Comparison of ENCODE assay signal across 1 cellular context in the genomic region with DNA sequence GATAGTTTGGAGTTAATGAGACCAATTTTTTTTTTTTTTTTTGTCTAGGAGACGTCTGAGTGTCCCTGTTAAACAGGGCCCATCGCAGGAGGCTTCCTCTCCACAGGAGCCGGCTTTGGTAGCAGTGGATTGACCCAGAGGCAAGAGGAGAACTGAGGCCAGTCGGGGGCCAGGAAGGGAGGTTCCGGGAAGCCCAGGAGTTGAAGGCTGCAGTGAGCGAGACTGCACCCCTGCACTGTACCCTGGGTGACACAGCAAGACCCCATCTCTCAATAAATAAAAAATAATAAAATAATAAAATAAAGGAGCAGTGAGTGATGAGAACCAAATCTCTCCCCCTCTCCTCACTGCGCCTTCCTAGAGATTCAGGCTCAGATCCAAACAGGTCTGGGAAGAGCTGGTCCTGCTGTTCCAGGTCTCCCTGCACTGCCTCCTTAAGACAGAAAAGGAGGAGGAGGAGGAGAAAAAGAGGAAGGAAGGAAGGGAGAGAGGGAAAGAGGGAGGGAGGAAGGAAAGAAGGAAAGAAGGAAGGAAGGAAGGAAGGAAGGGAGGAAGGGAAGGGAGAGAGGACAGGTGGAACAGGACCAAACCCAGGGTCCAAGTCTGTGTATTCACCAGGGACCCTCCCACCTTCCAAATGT.
TF ChIP-seq lines count a peak whose summit lies in the region.

No MANE protein-coding gene starts in this region.

TF ChIP-seq in HEK293, 187 proteins besides CTCF, POLR2A, EP300 and RAD21 (continued from another document):
- TF ChIP-seq, protein P1, sequence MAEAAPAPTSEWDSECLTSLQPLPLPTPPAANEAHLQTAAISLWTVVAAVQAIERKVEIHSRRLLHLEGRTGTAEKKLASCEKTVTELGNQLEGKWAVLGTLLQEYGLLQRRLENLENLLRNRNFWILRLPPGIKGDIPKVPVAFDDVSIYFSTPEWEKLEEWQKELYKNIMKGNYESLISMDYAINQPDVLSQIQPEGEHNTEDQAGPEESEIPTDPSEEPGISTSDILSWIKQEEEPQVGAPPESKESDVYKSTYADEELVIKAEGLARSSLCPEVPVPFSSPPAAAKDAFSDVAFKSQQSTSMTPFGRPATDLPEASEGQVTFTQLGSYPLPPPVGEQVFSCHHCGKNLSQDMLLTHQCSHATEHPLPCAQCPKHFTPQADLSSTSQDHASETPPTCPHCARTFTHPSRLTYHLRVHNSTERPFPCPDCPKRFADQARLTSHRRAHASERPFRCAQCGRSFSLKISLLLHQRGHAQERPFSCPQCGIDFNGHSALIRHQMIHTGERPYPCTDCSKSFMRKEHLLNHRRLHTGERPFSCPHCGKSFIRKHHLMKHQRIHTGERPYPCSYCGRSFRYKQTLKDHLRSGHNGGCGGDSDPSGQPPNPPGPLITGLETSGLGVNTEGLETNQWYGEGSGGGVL (tag by site-specific recombination; IDR thresholded peaks at IDR 0.05): peak; percentile 44; the same call in 1 of the 2 replicates
- TF ChIP-seq ZNF274 (IDR thresholded peaks at IDR 0.05; ENCODE audit: low read length): no peak
- TF ChIP-seq ZNF274 (tag by site-specific recombination; IDR thresholded peaks at IDR 0.05; ENCODE audit: borderline replicate concordance): no peak
- TF ChIP-seq, protein P2, sequence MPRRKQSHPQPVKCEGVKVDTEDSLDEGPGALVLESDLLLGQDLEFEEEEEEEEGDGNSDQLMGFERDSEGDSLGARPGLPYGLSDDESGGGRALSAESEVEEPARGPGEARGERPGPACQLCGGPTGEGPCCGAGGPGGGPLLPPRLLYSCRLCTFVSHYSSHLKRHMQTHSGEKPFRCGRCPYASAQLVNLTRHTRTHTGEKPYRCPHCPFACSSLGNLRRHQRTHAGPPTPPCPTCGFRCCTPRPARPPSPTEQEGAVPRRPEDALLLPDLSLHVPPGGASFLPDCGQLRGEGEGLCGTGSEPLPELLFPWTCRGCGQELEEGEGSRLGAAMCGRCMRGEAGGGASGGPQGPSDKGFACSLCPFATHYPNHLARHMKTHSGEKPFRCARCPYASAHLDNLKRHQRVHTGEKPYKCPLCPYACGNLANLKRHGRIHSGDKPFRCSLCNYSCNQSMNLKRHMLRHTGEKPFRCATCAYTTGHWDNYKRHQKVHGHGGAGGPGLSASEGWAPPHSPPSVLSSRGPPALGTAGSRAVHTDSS (tag by site-specific recombination; IDR thresholded peaks at IDR 0.05): peak; percentile 46
- TF ChIP-seq ZNF366 (tag by site-specific recombination; conservative IDR thresholded peaks at IDR 0.05): peak; percentile 100
- TF ChIP-seq, protein P3, sequence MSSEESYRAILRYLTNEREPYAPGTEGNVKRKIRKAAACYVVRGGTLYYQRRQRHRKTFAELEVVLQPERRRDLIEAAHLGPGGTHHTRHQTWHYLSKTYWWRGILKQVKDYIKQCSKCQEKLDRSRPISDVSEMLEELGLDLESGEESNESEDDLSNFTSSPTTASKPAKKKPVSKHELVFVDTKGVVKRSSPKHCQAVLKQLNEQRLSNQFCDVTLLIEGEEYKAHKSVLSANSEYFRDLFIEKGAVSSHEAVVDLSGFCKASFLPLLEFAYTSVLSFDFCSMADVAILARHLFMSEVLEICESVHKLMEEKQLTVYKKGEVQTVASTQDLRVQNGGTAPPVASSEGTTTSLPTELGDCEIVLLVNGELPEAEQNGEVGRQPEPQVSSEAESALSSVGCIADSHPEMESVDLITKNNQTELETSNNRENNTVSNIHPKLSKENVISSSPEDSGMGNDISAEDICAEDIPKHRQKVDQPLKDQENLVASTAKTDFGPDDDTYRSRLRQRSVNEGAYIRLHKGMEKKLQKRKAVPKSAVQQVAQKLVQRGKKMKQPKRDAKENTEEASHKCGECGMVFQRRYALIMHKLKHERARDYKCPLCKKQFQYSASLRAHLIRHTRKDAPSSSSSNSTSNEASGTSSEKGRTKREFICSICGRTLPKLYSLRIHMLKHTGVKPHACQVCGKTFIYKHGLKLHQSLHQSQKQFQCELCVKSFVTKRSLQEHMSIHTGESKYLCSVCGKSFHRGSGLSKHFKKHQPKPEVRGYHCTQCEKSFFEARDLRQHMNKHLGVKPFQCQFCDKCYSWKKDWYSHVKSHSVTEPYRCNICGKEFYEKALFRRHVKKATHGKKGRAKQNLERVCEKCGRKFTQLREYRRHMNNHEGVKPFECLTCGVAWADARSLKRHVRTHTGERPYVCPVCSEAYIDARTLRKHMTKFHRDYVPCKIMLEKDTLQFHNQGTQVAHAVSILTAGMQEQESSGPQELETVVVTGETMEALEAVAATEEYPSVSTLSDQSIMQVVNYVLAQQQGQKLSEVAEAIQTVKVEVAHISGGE (tag by site-specific recombination; conservative IDR thresholded peaks at IDR 0.05; ENCODE audit: low read depth): peak; percentile 33; the same call in 1 of the 2 replicates
- TF ChIP-seq ZFHX2 (tag by site-specific recombination; conservative IDR thresholded peaks at IDR 0.05): peak; percentile 57; the same call in 1 of the 2 replicates
- peak; percentile 49 for TF ChIP-seq ZNF585B (tag by site-specific recombination; IDR thresholded peaks at IDR 0.05)
- 0 out of 2 replicates have a peak, but pooled peaks have one; percentile 3 for TF ChIP-seq ZBTB7A (tag by site-specific recombination; IDR thresholded peaks at IDR 0.05; ENCODE audit: low read depth)
